Comparison of ENCODE assay signal across 1 cellular context in genomic region chr7:1060315-1061080, GRCh38.
TF ChIP-seq lines count a peak whose summit lies in the region.

No MANE protein-coding gene starts in this region.

TF ChIP-seq in GM12878, 131 proteins besides CTCF, POLR2A, EP300 and RAD21 (continued from another document):
- TF ChIP-seq PRDM15 (CRISPR knock-in tag; IDR thresholded peaks at IDR 0.05) (no peak), SUPT20H (IDR thresholded peaks at IDR 0.05; ENCODE audit: borderline replicate concordance, control insufficient read depth, low read depth, low read length) (no peak), ZZZ3 (IDR thresholded peaks at IDR 0.05; ENCODE audit: control insufficient read depth, insufficient read length, low read depth) (no peak), SUZ12 (IDR thresholded peaks at IDR 0.05; ENCODE audit: unreplicated experiment) (no peak), ZNF622 (IDR thresholded peaks at IDR 0.05) (no peak), SMC3 (IDR thresholded peaks at IDR 0.05; ENCODE audit: borderline replicate concordance, low read length) (no peak)
TF ChIP-seq in GM12878: peak in this region for 17.
